In genomic region chr11:58578635-58579191, GRCh38 we compare ENCODE assay signal across 1 cellular context.
TF ChIP-seq lines count a peak whose summit lies in the region.

A gene with protein sequence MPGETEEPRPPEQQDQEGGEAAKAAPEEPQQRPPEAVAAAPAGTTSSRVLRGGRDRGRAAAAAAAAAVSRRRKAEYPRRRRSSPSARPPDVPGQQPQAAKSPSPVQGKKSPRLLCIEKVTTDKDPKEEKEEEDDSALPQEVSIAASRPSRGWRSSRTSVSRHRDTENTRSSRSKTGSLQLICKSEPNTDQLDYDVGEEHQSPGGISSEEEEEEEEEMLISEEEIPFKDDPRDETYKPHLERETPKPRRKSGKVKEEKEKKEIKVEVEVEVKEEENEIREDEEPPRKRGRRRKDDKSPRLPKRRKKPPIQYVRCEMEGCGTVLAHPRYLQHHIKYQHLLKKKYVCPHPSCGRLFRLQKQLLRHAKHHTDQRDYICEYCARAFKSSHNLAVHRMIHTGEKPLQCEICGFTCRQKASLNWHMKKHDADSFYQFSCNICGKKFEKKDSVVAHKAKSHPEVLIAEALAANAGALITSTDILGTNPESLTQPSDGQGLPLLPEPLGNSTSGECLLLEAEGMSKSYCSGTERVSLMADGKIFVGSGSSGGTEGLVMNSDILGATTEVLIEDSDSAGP (plus strand): TSS chr11:58579063. CDS start chr11:58579282, 219 bp downstream.

TF ChIP-seq in HepG2, 621 proteins besides CTCF, POLR2A, EP300 and RAD21 (continued from another document and continues in another):
- TF ChIP-seq MTF2 (CRISPR knock-in tag; IDR thresholded peaks at IDR 0.05; ENCODE audit: borderline replicate concordance), result no peak
- peak; percentile 40; the same call in 1 of the 2 replicates for TF ChIP-seq ZNF891 (CRISPR knock-in tag; IDR thresholded peaks at IDR 0.05)
- 0 out of 2 replicates have a peak, but pooled peaks have one; percentile 11 for TF ChIP-seq ZNF335 (CRISPR knock-in tag; IDR thresholded peaks at IDR 0.05)
- TF ChIP-seq E2F1 (CRISPR knock-in tag; IDR thresholded peaks at IDR 0.05), result peak; percentile 55
- 0 out of 2 replicates have a peak, but pooled peaks have one; percentile 35 for TF ChIP-seq ZNF569 (CRISPR knock-in tag; IDR thresholded peaks at IDR 0.05; ENCODE audit: borderline replicate concordance)
- no peak for TF ChIP-seq NFE2L2 (IDR thresholded peaks at IDR 0.05; ENCODE audit: low read length)
- 0 out of 2 replicates have a peak, but pooled peaks have one; percentile 16 for TF ChIP-seq RARA (CRISPR knock-in tag; IDR thresholded peaks at IDR 0.05)
- 0 out of 2 replicates have a peak, but pooled peaks have one; percentile 51 for TF ChIP-seq ZBTB42 (CRISPR knock-in tag; IDR thresholded peaks at IDR 0.05)
- TF ChIP-seq HES4 (CRISPR knock-in tag; IDR thresholded peaks at IDR 0.05; ENCODE audit: borderline replicate concordance), result 0 out of 2 replicates have a peak, but pooled peaks have one; percentile 21
- TF ChIP-seq THAP9 (CRISPR knock-in tag; IDR thresholded peaks at IDR 0.05; ENCODE audit: borderline replicate concordance), result peak; percentile 46; the same call in 1 of the 2 replicates
- no peak for TF ChIP-seq WIZ (CRISPR knock-in tag; IDR thresholded peaks at IDR 0.05)
- TF ChIP-seq, protein P1, sequence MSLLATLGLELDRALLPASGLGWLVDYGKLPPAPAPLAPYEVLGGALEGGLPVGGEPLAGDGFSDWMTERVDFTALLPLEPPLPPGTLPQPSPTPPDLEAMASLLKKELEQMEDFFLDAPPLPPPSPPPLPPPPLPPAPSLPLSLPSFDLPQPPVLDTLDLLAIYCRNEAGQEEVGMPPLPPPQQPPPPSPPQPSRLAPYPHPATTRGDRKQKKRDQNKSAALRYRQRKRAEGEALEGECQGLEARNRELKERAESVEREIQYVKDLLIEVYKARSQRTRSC (CRISPR knock-in tag; IDR thresholded peaks at IDR 0.05; ENCODE audit: low read depth), result no peak
- TF ChIP-seq, protein P2, sequence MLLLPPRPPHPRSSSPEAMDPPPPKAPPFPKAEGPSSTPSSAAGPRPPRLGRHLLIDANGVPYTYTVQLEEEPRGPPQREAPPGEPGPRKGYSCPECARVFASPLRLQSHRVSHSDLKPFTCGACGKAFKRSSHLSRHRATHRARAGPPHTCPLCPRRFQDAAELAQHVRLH (CRISPR knock-in tag; IDR thresholded peaks at IDR 0.05; ENCODE audit: borderline replicate concordance, low read depth), result no peak
- peak; percentile 32; the same call in 1 of the 2 replicates for TF ChIP-seq NR2F2 (IDR thresholded peaks at IDR 0.05; ENCODE audit: borderline replicate concordance, low read depth)
- no peak for TF ChIP-seq SRSF9 (IDR thresholded peaks at IDR 0.05; ENCODE audit: borderline replicate concordance, insufficient read depth, low read depth, low read length, poor library complexity, severe bottlenecking)
- no peak for TF ChIP-seq ZMYM2 (CRISPR knock-in tag; IDR thresholded peaks at IDR 0.05)
- TF ChIP-seq ZNF589 (CRISPR knock-in tag; conservative IDR thresholded peaks at IDR 0.05), result no peak
- TF ChIP-seq NFYC (CRISPR knock-in tag; IDR thresholded peaks at IDR 0.05), result peak; percentile 73
- TF ChIP-seq SPEN (CRISPR knock-in tag; IDR thresholded peaks at IDR 0.05; ENCODE audit: low read depth), result 0 out of 2 replicates have a peak, but pooled peaks have one; percentile 9
- TF ChIP-seq, protein P3, sequence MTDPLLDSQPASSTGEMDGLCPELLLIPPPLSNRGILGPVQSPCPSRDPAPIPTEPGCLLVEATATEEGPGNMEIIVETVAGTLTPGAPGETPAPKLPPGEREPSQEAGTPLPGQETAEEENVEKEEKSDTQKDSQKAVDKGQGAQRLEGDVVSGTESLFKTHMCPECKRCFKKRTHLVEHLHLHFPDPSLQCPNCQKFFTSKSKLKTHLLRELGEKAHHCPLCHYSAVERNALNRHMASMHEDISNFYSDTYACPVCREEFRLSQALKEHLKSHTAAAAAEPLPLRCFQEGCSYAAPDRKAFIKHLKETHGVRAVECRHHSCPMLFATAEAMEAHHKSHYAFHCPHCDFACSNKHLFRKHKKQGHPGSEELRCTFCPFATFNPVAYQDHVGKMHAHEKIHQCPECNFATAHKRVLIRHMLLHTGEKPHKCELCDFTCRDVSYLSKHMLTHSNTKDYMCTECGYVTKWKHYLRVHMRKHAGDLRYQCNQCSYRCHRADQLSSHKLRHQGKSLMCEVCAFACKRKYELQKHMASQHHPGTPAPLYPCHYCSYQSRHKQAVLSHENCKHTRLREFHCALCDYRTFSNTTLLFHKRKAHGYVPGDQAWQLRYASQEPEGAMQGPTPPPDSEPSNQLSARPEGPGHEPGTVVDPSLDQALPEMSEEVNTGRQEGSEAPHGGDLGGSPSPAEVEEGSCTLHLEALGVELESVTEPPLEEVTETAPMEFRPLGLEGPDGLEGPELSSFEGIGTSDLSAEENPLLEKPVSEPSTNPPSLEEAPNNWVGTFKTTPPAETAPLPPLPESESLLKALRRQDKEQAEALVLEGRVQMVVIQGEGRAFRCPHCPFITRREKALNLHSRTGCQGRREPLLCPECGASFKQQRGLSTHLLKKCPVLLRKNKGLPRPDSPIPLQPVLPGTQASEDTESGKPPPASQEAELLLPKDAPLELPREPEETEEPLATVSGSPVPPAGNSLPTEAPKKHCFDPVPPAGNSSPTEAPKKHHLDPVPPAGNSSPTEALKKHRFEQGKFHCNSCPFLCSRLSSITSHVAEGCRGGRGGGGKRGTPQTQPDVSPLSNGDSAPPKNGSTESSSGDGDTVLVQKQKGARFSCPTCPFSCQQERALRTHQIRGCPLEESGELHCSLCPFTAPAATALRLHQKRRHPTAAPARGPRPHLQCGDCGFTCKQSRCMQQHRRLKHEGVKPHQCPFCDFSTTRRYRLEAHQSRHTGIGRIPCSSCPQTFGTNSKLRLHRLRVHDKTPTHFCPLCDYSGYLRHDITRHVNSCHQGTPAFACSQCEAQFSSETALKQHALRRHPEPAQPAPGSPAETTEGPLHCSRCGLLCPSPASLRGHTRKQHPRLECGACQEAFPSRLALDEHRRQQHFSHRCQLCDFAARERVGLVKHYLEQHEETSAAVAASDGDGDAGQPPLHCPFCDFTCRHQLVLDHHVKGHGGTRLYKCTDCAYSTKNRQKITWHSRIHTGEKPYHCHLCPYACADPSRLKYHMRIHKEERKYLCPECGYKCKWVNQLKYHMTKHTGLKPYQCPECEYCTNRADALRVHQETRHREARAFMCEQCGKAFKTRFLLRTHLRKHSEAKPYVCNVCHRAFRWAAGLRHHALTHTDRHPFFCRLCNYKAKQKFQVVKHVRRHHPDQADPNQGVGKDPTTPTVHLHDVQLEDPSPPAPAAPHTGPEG (CRISPR knock-in tag; IDR thresholded peaks at IDR 0.05), result no peak
- no peak for TF ChIP-seq PRDM15 (CRISPR knock-in tag; IDR thresholded peaks at IDR 0.05)
- peak; percentile 39; the same call in 1 of the 2 replicates for TF ChIP-seq POGZ (CRISPR knock-in tag; IDR thresholded peaks at IDR 0.05)
- no peak for TF ChIP-seq SNAPC4 (CRISPR knock-in tag; IDR thresholded peaks at IDR 0.05)
- 0 out of 2 replicates have a peak, but pooled peaks have one; percentile 18 for TF ChIP-seq ZNF878 (CRISPR knock-in tag; IDR thresholded peaks at IDR 0.05)
- no peak for TF ChIP-seq FOSL2 (CRISPR knock-in tag; IDR thresholded peaks at IDR 0.05)
- peak; percentile 43 for TF ChIP-seq ZNF18 (CRISPR knock-in tag; IDR thresholded peaks at IDR 0.05; ENCODE audit: insufficient replicate concordance)
- no peak for TF ChIP-seq ZFP62 (CRISPR knock-in tag; IDR thresholded peaks at IDR 0.05)
- peak; percentile 91 for TF ChIP-seq SP1 (IDR thresholded peaks at IDR 0.05)
- TF ChIP-seq SP1 (CRISPR knock-in tag; IDR thresholded peaks at IDR 0.05), result no peak
- no peak for TF ChIP-seq ZNF296 (CRISPR knock-in tag; conservative IDR thresholded peaks at IDR 0.05)
- TF ChIP-seq REL (CRISPR knock-in tag; conservative IDR thresholded peaks at IDR 0.05), result no peak
- peak; percentile 58; the same call in 1 of the 2 replicates for TF ChIP-seq DR1 (CRISPR knock-in tag; IDR thresholded peaks at IDR 0.05)
- TF ChIP-seq ZMYM4 (CRISPR knock-in tag; IDR thresholded peaks at IDR 0.05), result peak; percentile 30
